Comparison of ENCODE assay signal across 8 cellular contexts in genomic region chr2:171432969-171433762, GRCh38. TPM values are rescaled to one million over a fixed set of nuclear protein-coding genes. Genes with fewer than 3 reads are reported as not detected.
A peak's percentile ranks its signal among the peaks of the same experiment; 100 is the strongest.
DNase-seq lines count a peak whose midpoint lies in the region; ATAC-seq and TF ChIP-seq lines count a peak whose summit lies in the region.

No MANE protein-coding gene starts in this region.

- H3K27ac Mint-ChIP-seq in activated naive CD8-positive, alpha-beta T cell treated with anti-CD3 and anti-CD28 coated beads, Interleukin-2, amount 10 ng/mL, durations not matched to agents 7 days and 5 days = peak overlapping the region; percentile 88

- H3K4me2 ChIP-seq in smooth muscle cell = peak overlapping the region; percentile 92

- POLR2A ChIA-PET in activated naive CD8-positive, alpha-beta T cell treated with anti-CD3 and anti-CD28 coated beads, Interleukin-2, amount 10 ng/mL, durations not matched to agents 7 days and 5 days (lab: Charles Lee) = interaction anchor here (0.7 to 2.8 kb wide), 8 partner anchors 8 to 504 kb away, joined by 3 to 12 read pairs (median 4); partner anchors contain the start of genes GORASP2 and TLK1

- no peaks in the 10 kb centered on the region for H3K9me3 ChIP-seq in Peyer's patch
- H3K9me3 ChIP-seq in iPS-15b (ENCODE audit: control insufficient read depth, insufficient read depth, low read length) = no peaks in the 10 kb centered on the region
- H3K9me3 ChIP-seq in smooth muscle cell (replicated peaks; ENCODE audit: low read depth) = no peaks in the 10 kb centered on the region

- 13% methylated on average over 20 of the region's 20 CpGs for WGBS in smooth muscle cell (ENCODE audit: low lambda C conversion rate)

- H3K4me1 ChIP-seq in Peyer's patch = peaks cover 0 to 23% (median 2%) of the 10 kb centered on the region in 4 donors
- H3K4me1 ChIP-seq in iPS-15b (ENCODE audit: control insufficient read depth, insufficient read depth, low read length) = peaks cover 22% of the 10 kb centered on the region
- H3K4me1 ChIP-seq in smooth muscle cell (ENCODE audit: low read depth) = peaks cover 30% of the 10 kb centered on the region

- peak overlapping the region; percentile 89 for H3K4me3 Mint-ChIP-seq in activated naive CD8-positive, alpha-beta T cell treated with anti-CD3 and anti-CD28 coated beads, Interleukin-2, amount 10 ng/mL, durations not matched to agents 7 days and 5 days

- H3K4me1 Mint-ChIP-seq in activated naive CD8-positive, alpha-beta T cell treated with anti-CD3 and anti-CD28 coated beads, Interleukin-2, amount 10 ng/mL, durations not matched to agents 7 days and 5 days = peaks cover 28% of the 10 kb centered on the region

- no peak for ATAC-seq in activated naive CD8-positive, alpha-beta T cell treated with anti-CD3 and anti-CD28 coated beads, Interleukin-2, amount 10 ng/mL, durations not matched to agents 7 days and 5 days (ENCODE audit: low read depth)

- H3K27me3 ChIP-seq in HL-60 (ENCODE audit: insufficient read depth, poor library complexity, severe bottlenecking) = no peaks in the 10 kb centered on the region
- no peaks in the 10 kb centered on the region for H3K27me3 ChIP-seq in Peyer's patch
- no peaks in the 10 kb centered on the region for H3K27me3 ChIP-seq in iPS-15b (ENCODE audit: control insufficient read depth, insufficient read depth, low read length)
- H3K27me3 ChIP-seq in smooth muscle cell (ENCODE audit: low read depth) = no peaks in the 10 kb centered on the region

- TF ChIP-seq POLR2A in Peyer's patch (IDR thresholded peaks at IDR 0.05) = no peak

- no peaks in the 10 kb centered on the region for H4K20me1 ChIP-seq in smooth muscle cell (ENCODE audit: low read depth)

- H3K4me3 ChIP-seq in HL-60 (replicated peaks; ENCODE audit: insufficient read depth, low read length) (peak overlapping the region; percentile 80), Peyer's patch (peak overlapping the region; percentile 69 to 91 (median 84)), iPS-15b (ENCODE audit: low read depth, low read length) (peak overlapping the region; percentile 92), smooth muscle cell (peak overlapping the region; percentile 72)

- H2AFZ ChIP-seq in smooth muscle cell (ENCODE audit: low read depth) = peak overlapping the region; percentile 98

- TF ChIP-seq CTCF in HL-60 (IDR thresholded peaks at IDR 0.05; ENCODE audit: insufficient read depth, low read length) (no peak), Peyer's patch (IDR thresholded peaks at IDR 0.05) (no peak), smooth muscle cell (IDR thresholded peaks at IDR 0.05; ENCODE audit: borderline replicate concordance, insufficient read depth, poor library complexity, severe bottlenecking) (no peak)

- no peaks in the 10 kb centered on the region for H3K27me3 Mint-ChIP-seq in activated naive CD8-positive, alpha-beta T cell treated with anti-CD3 and anti-CD28 coated beads, Interleukin-2, amount 10 ng/mL, durations not matched to agents 7 days and 5 days

- peak overlapping the region; percentile 99 for H3K27ac ChIP-seq in HL-60 (replicated peaks)
- peak overlapping the region; percentile 94 to 99 (median 99) for H3K27ac ChIP-seq in Peyer's patch
- peak overlapping the region; percentile 87 for H3K27ac ChIP-seq in smooth muscle cell (ENCODE audit: low read depth)

- H3K79me2 ChIP-seq in smooth muscle cell (ENCODE audit: low read depth) = peaks cover 51% of the 10 kb centered on the region

- peaks cover 5% of the 10 kb centered on the region for H3F3A ChIP-seq in smooth muscle cell (ENCODE audit: low read depth)

- H3K9ac ChIP-seq in iPS-15b (ENCODE audit: low read depth, low read length) (peak overlapping the region; percentile 85), smooth muscle cell (ENCODE audit: low read depth) (peak overlapping the region; percentile 59)

- peaks cover 47% of the 10 kb centered on the region for H3K36me3 Mint-ChIP-seq in activated naive CD8-positive, alpha-beta T cell treated with anti-CD3 and anti-CD28 coated beads, Interleukin-2, amount 10 ng/mL, durations not matched to agents 7 days and 5 days

- H3K36me3 ChIP-seq in Peyer's patch (peaks cover 0 to 6% (median 0%) of the 10 kb centered on the region in 3 donors), iPS-15b (ENCODE audit: control insufficient read depth, insufficient read depth, low read length) (peaks cover 3% of the 10 kb centered on the region), smooth muscle cell (ENCODE audit: low read depth) (no peaks in the 10 kb centered on the region)

- DNase-seq in DMS114 treated with DMSO at 0.1 percent for 48 hours (lab: John Stamatoyannopoulos, UW; ENCODE audit: unreplicated experiment) (peak; percentile 16), HL-60 (ENCODE audit: low read depth in 1 of 2, low spot score in 1 of 2) (peak; percentile 39 to 62), Peyer's patch (peak; percentile 56 to 81 (median 72)), smooth muscle cell (lab: John Stamatoyannopoulos, UW; ENCODE audit: unreplicated experiment) (no peak), AG08396 (ENCODE audit: low spot score) (no peak), middle frontal gyrus (ENCODE audit: extremely low spot score, low spot score) (no peak)
- peak; percentile 36 for DNase-seq in activated naive CD8-positive, alpha-beta T cell treated with anti-CD3 and anti-CD28 coated beads, Interleukin-2, amount 10 ng/mL, durations not matched to agents 7 days and 5 days

- H3K9me3 Mint-ChIP-seq in activated naive CD8-positive, alpha-beta T cell treated with anti-CD3 and anti-CD28 coated beads, Interleukin-2, amount 10 ng/mL, durations not matched to agents 7 days and 5 days = peaks cover 13% of the 10 kb centered on the region

RNA-seq across cellular contexts. Expression of gene METTL8, which starts 0.6 kb away (rescaled TPM):
- 100 to 1,000 TPM in 1 of 4 donors, 10 to 100 TPM in 3; 11.4 to 107 (median 15.2) TPM for total RNA-seq in Peyer's patch
- total RNA-seq in activated naive CD8-positive, alpha-beta T cell treated with anti-CD3 and anti-CD28 coated beads, Interleukin-2, amount 10 ng/mL, durations not matched to agents 7 days and 5 days = 10 to 100 TPM; 20.9 to 22.9 TPM
- 26.8 and 29.2 TPM in 2 replicates for total RNA-seq in smooth muscle cell
- polyA plus RNA-seq in smooth muscle cell = 14.5 and 20.9 TPM in 2 replicates

RNA-seq across cellular contexts. Expression of gene DCAF17, which starts 0.9 kb away (rescaled TPM):
- 10 to 100 TPM; 17.3 to 29.7 (median 24.9) TPM for total RNA-seq in Peyer's patch
- 10 to 100 TPM; 17.5 to 17.7 TPM for total RNA-seq in activated naive CD8-positive, alpha-beta T cell treated with anti-CD3 and anti-CD28 coated beads, Interleukin-2, amount 10 ng/mL, durations not matched to agents 7 days and 5 days
- 16.0 and 17.2 TPM in 2 replicates for total RNA-seq in smooth muscle cell
- polyA plus RNA-seq in smooth muscle cell = 4.3 TPM in 2 replicates

Comparison
In these comparisons a context has a peak if more than half of its experiments do, and no peak if none do; other contexts are left out.
1. DNase-seq: peak in DMS114 treated with DMSO at 0.1 percent for 48 hours (single experiment), HL-60 (2 of 2), Peyer's patch (3 of 3) and activated naive CD8-positive, alpha-beta T cell treated with anti-CD3 and anti-CD28 coated beads, Interleukin-2, amount 10 ng/mL, durations not matched to agents 7 days and 5 days (single experiment); none in smooth muscle cell (single experiment), AG08396 (single experiment) and middle frontal gyrus (single experiment).
2. Peak in every context shown above with its lines, with median percentiles within 50 percentile points of each other: H3K27ac ChIP-seq and H3K4me3 ChIP-seq.